ENCODE assay signal across 20 cellular contexts in the genomic region with DNA sequence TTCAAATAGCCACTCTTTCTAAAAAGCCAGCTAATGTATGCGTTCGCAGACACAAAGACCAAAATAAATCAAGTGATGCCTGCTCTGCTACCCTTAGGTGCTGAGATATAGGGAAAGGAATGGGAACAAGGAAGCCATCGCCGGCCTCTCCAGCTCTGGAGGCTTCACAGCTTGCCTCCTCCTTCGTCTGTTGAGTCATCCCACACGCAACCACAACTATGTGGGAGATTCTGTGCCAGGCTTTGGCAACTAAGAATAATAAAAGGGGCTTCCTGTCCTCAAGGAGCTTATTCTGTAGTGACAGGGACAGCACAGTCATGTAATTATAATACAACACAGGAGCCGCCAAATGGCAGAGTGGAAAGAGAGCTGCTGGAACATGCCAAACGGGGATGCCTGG. TPM values are rescaled to one million over a fixed set of nuclear protein-coding genes. Genes with fewer than 3 reads are reported as not detected.
DNase-seq lines count a peak whose midpoint lies in the region; ATAC-seq, FAIRE-seq and TF ChIP-seq lines count a peak whose summit lies in the region.
"Had no signal": no experiment of that assay in that cellular context is flagged by ENCODE, and none has a peak within 500 bp of the region (broad histone marks: within the 10 kb centered on the region; RNA-seq: fewer than 3 reads in every experiment).

No MANE protein-coding gene starts in this region.

- TF ChIP-seq POLR2A in H1 (IDR thresholded peaks at IDR 0.05; ENCODE audit: control extremely low read depth in 1 of 2, low read depth in 2 of 2, low read length in 2 of 2) = no peak

- no peak overlapping the region for H2BK5ac ChIP-seq in H1 (ENCODE audit: low read depth, low read length)
- H2BK5ac ChIP-seq in mesendoderm (ENCODE audit: low read length) = no peak overlapping the region

- CTCF ChIA-PET in H1 (lab: Charles Lee; ENCODE audit: partially characterized antibody) = interaction anchor here (0.9 to 1.6 kb wide), 3 partner anchors 12 to 201 kb away, joined by 3 to 4 read pairs (median 3); no protein-coding TSS in a partner anchor

- H3K27me3 ChIP-seq in H1 (replicated peaks in 1 of 4; ENCODE audit: control insufficient read depth in 3 of 4, extremely low read depth in 1 of 4, insufficient read depth in 3 of 4, low read length in 3 of 4) (no peaks in the 10 kb centered on the region), mesendoderm (ENCODE audit: insufficient read depth, low read length, poor library complexity) (no peaks in the 10 kb centered on the region)
- H3K27me3 ChIP-seq: right lobe of liver, uterus had no signal

- H2AFZ ChIP-seq in H1 (ENCODE audit: low read length) = no peak overlapping the region

- H2BK15ac ChIP-seq in H1 (ENCODE audit: low read length) (no peak overlapping the region), mesendoderm (replicated peaks; ENCODE audit: low read depth) (no peak overlapping the region)

- H3K23ac ChIP-seq in H1 (ENCODE audit: insufficient read length) (no peak overlapping the region), mesendoderm (ENCODE audit: low read length) (no peak overlapping the region)

- H4K8ac ChIP-seq in H1 (ENCODE audit: extremely low read depth, insufficient read depth, low read length) (no peak overlapping the region), mesendoderm (ENCODE audit: low read depth, low read length) (no peak overlapping the region)

- TF ChIP-seq CTCF in H1 (IDR thresholded peaks at IDR 0.05; ENCODE audit: control extremely low read depth in 1 of 3, insufficient read depth in 1 of 3, low read depth in 1 of 3, low read length in 3 of 3) = no peak

- H2BK12ac ChIP-seq in H1 (ENCODE audit: low read depth, low read length) = no peak overlapping the region

- H3K9ac ChIP-seq in H1 (replicated peaks in 1 of 4; ENCODE audit: extremely low read depth in 1 of 4, low read depth in 3 of 4, low read length in 3 of 4) = no peak overlapping the region
- H3K9ac ChIP-seq in mesendoderm (ENCODE audit: low read length) = no peak overlapping the region

- peaks cover 5 to 10% of the 10 kb centered on the region in 2 experiments; a peak in 3 of 4 replicates for H3K9me3 ChIP-seq in H1 (ENCODE audit: insufficient read depth in 2 of 2, low read depth in 1 of 2, low read length in 1 of 2)
- H3K9me3 ChIP-seq: adrenal gland, right lobe of liver, uterus had no signal

- H4K20me1 ChIP-seq in H1 (replicated peaks in 1 of 2; ENCODE audit: control insufficient read depth in 1 of 2, insufficient read depth in 2 of 2, low read length in 2 of 2) = no peaks in the 10 kb centered on the region

- H2AK5ac ChIP-seq in H1 (ENCODE audit: low read depth, low read length) (no peak overlapping the region), mesendoderm (ENCODE audit: low read length) (no peak overlapping the region)

- H3K56ac ChIP-seq in H1 (replicated peaks; ENCODE audit: insufficient read length, low read depth, low read length) = no peak overlapping the region
- H3K56ac ChIP-seq in mesendoderm (ENCODE audit: low read length) = no peak overlapping the region

- no peak for TF ChIP-seq EP300 in H1 (IDR thresholded peaks at IDR 0.05; ENCODE audit: borderline replicate concordance in 1 of 2, low read depth in 2 of 2, low read length in 2 of 2)

- no peaks in the 10 kb centered on the region for H3K36me3 ChIP-seq in H1 (ENCODE audit: control insufficient read depth in 2 of 4, insufficient read depth in 4 of 4, low read length in 3 of 4)
- H3K36me3 ChIP-seq in mesendoderm (ENCODE audit: control insufficient read depth, insufficient read depth, low read length) = no peaks in the 10 kb centered on the region
- H3K36me3 ChIP-seq: adrenal gland, HAP-1, right lobe of liver, uterus had no signal

- no peak overlapping the region for H2BK20ac ChIP-seq in H1 (ENCODE audit: low read length)

- H3K27ac ChIP-seq in H1 (ENCODE audit: low read depth, low read length) (no peak overlapping the region), mesendoderm (ENCODE audit: low read depth, low read length) (no peak overlapping the region)
- H3K27ac ChIP-seq: adrenal gland, right lobe of liver, uterus had no signal

- H3K79me1 ChIP-seq in H1 (ENCODE audit: low read depth, low read length) = no peaks in the 10 kb centered on the region
- H3K79me1 ChIP-seq in mesendoderm (ENCODE audit: low read length) = no peaks in the 10 kb centered on the region

- H4K5ac ChIP-seq in H1 (ENCODE audit: insufficient read length, low read depth, low read length) (no peak overlapping the region), mesendoderm (ENCODE audit: low read length) (no peak overlapping the region)

- H3K4me1 ChIP-seq in H1 (replicated peaks in 1 of 4; ENCODE audit: control insufficient read depth in 3 of 4, insufficient read depth in 4 of 4, low read length in 3 of 4) (peaks cover 7 to 12% (median 7%) of the 10 kb centered on the region in 4 experiments), mesendoderm (ENCODE audit: control insufficient read depth, low read depth, low read length) (peaks cover 10% of the 10 kb centered on the region)
- H3K4me1 ChIP-seq: adrenal gland, right lobe of liver, uterus had no signal

- H3K4me3 ChIP-seq in H1 (ENCODE audit: extremely low read depth in 1 of 4, insufficient read depth in 2 of 4, low read depth in 3 of 4, low read length in 4 of 4) (no peak overlapping the region), mesendoderm (ENCODE audit: low read length) (no peak overlapping the region)
- H3K4me3 ChIP-seq: adrenal gland, HAP-1, right lobe of liver, uterus had no signal

- H3K4ac ChIP-seq in H1 (replicated peaks; ENCODE audit: insufficient read length, low read depth, low read length) = no peak overlapping the region
- H3K4ac ChIP-seq in mesendoderm (ENCODE audit: low read depth, low read length) = no peak overlapping the region

- POLR2A ChIA-PET in H1 (lab: Charles Lee; ENCODE audit: partially characterized antibody) = no interaction called here

- H3K79me2 ChIP-seq in H1 (ENCODE audit: control insufficient read depth in 1 of 2, insufficient read depth in 2 of 2, low read length in 2 of 2) (no peaks in the 10 kb centered on the region), mesendoderm (ENCODE audit: control insufficient read depth, insufficient read depth, low read length) (no peaks in the 10 kb centered on the region)

- peak; percentile 60 for DNase-seq in ELR (ENCODE audit: low read depth)
- peak; percentile 14 for DNase-seq in RCC 7860 (ENCODE audit: low spot score)
- DNase-seq in H1 (ENCODE audit: low read depth in 1 of 2, low spot score in 2 of 2) = no peak
- peak; percentile 61 for DNase-seq in mesendoderm
- no peak for DNase-seq in pons (ENCODE audit: low spot score)
- DNase-seq: activated CD8-positive, alpha-beta memory T cell treated with anti-CD3 and anti-CD28 coated beads for 24 hours; adrenal gland; erythroblast; left colon; NCI-H1092 treated with DMSO at 0.1 percent for 48 hours; NCI-H2107; NCI-H774; right lobe of liver; stimulated activated CD4-positive, alpha-beta T cell treated with anti-CD3 and anti-CD28 coated beads, Interleukin-1b, Interleukin-23, amount 100 ng/mL, for 48 hours; uterus had no signal

- FAIRE-seq in RCC 7860 (lab: Jason Lieb, UNC) = no peak
- FAIRE-seq in H1 (lab: Jason Lieb, UNC) = no peak
- FAIRE-seq: G401.6 had no signal

- H3K23me2 ChIP-seq in H1 (ENCODE audit: low read depth, low read length) = no peaks in the 10 kb centered on the region; the same call in 1 of the 2 replicates

- ATAC-seq in HG03108 (IDR thresholded peaks at IDR 0.05; ENCODE audit: unreplicated experiment) (no peak), HG02759 (IDR thresholded peaks at IDR 0.05; ENCODE audit: unreplicated experiment) (no peak), GM21786 (IDR thresholded peaks at IDR 0.05; ENCODE audit: unreplicated experiment) (no peak)
- ATAC-seq: left colon, right lobe of liver had no signal

- TF ChIP-seq RAD21 in H1 (IDR thresholded peaks at IDR 0.05 in 1 of 2, conservative IDR thresholded peaks at IDR 0.05 in 1 of 2; ENCODE audit: low read depth in 2 of 2, low read length in 2 of 2) = no peak

- H3K14ac ChIP-seq in H1 (ENCODE audit: insufficient read length) = no peak overlapping the region

- H3K4me2 ChIP-seq in H1 (ENCODE audit: insufficient read depth in 1 of 2, low read depth in 2 of 2, low read length in 2 of 2) = no peak overlapping the region
- no peak overlapping the region for H3K4me2 ChIP-seq in mesendoderm (ENCODE audit: low read length)

- H3K18ac ChIP-seq in H1 (ENCODE audit: extremely low read depth, low read length) = no peak overlapping the region
- no peak overlapping the region for H3K18ac ChIP-seq in mesendoderm (ENCODE audit: low read length)

- 88% methylated on average over 8 of the region's 8 CpGs; no CpG with 5 or more reads in 1 of the 2 experiments for WGBS in H1 (ENCODE audit: extremely low coverage in 1 of 2, insufficient coverage in 1 of 2, insufficient read length in 1 of 2, insufficient replicate concordance in 2 of 2, low coverage in 1 of 2, low lambda C conversion rate in 2 of 2, missing lambda C conversion rate in 1 of 2), 2 experiments
- WGBS in mesendoderm (ENCODE audit: extremely low coverage, insufficient coverage, low lambda C conversion rate) = no CpG with 5 or more reads among the region's 8 CpGs

- no peak overlapping the region for H2BK120ac ChIP-seq in H1 (replicated peaks; ENCODE audit: low read depth, low read length)
- H2BK120ac ChIP-seq in mesendoderm (ENCODE audit: low read depth, low read length) = no peak overlapping the region

- no peak overlapping the region for H4K91ac ChIP-seq in H1 (replicated peaks; ENCODE audit: insufficient read length, low read length)

TF ChIP-seq in H1, 55 proteins besides CTCF, POLR2A, EP300 and RAD21:
- TF ChIP-seq YY1 (IDR thresholded peaks at IDR 0.05; ENCODE audit: low read depth, low read length) = 0 out of 2 replicates have a peak, but pooled peaks have one; percentile 24
- no peak for TF ChIP-seq TBP (IDR thresholded peaks at IDR 0.05; ENCODE audit: low read depth, low read length)

RNA-seq across cellular contexts. Expression of a gene that starts 27.4 kb away (rescaled TPM):
- 37.1 and 38.4 TPM in 2 replicates for total RNA-seq in H1 (2021; fragmentation: NEBNext Ultra II Directional; extraction: Animal tissue kit (Norgen Biotek cat#: 25700))
- polyA plus RNA-seq in H1 (2011; rRNA removed) = 9.9 and 15.8 TPM in 2 replicates
- polyA plus RNA-seq in H1 (2011; cell fraction: cytosol; rRNA removed) = 10.2 TPM
- polyA plus RNA-seq in H1 (2011; cell fraction: nucleus; rRNA removed) = 28.3 TPM
- polyA plus RNA-seq in H1 (2012, experiment 1 of 2) = 15.4 to 22.2 TPM (median 19.8 TPM) in 4 replicates
- polyA plus RNA-seq in H1 (2012, experiment 2 of 2) = 11.3 TPM
- 26.5 TPM for polyA plus RNA-seq in H1 (2013, experiment 1 of 2)
- 28.3 TPM for polyA plus RNA-seq in H1 (2013, experiment 2 of 2)
- polyA minus RNA-seq in H1 (2011; rRNA and poly(A)+ RNA removed) = 19.6 and 26.4 TPM in 2 replicates
- 18.3 TPM for polyA minus RNA-seq in H1 (2011; cell fraction: cytosol; rRNA and poly(A)+ RNA removed)
- polyA minus RNA-seq in H1 (2011; cell fraction: nucleus; rRNA and poly(A)+ RNA removed) = 33.0 TPM
- polyA plus RNA-seq in mesendoderm (2013, experiment 1 of 2) = 7.9 TPM
- 8.4 TPM for polyA plus RNA-seq in mesendoderm (2013, experiment 2 of 2)

Comparison
In these comparisons a context has a peak if more than half of its experiments do, and no peak if none do; other contexts are left out.
1. DNase-seq: peak in ELR (single experiment), RCC 7860 (single experiment) and mesendoderm (single experiment); none in H1 (0 of 2) and pons (single experiment).